Comparison of ENCODE assay signal across 8 cellular contexts in the genomic region with DNA sequence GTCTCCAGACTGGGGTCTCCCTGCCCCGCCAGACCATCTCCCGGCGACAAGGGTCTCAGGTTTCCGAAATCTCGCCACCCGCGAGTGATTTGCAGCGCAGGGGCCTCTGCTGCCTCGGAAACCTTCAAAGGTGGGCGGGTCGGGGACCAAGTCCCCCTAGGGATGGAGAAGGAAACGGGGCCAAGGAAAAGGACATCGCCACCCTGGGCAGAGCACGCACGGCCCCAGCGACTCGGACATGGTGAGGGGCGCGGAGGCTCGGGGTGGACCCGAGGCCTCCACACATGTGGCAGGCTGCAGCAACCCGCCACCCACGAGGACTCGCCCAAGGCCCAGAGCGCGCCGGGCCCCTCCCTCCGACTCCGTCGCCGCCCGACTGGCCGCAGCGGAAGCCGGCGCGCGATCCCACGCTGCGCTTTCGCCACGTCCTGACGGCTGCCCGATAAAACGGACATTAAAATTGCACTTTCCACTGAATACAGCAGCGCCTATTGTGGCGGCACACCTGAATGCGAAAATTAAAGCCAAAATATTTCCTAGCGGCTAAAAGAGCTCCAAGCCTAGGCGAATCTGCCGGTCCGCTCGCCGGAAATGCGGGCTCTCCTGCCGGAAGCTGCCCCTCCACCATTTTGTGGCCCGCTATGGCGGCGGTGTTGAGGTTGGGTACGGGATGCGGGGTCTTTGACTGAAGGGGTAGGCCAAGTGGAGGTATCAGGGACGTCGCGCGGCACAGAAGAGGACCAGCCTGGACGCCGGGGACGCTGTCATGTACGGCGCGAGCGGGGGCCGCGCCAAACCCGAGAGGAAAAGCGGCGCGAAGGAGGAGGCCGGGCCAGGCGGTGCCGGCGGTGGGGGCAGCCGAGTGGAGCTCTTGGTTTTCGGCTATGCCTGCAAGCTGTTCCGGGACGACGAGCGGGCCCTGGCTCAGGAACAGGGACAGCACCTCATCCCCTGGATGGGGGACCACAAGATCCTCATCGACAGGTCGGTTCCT. TPM values are rescaled to one million over a fixed set of nuclear protein-coding genes. Genes with fewer than 3 reads are reported as not detected.
DNase-seq lines count a peak whose midpoint lies in the region; ATAC-seq and TF ChIP-seq lines count a peak whose summit lies in the region.

A gene (plus strand): TSS at position 627 of the 994 bp plus-strand sequence. CDS start 140 bp downstream, at position 767.

- CTCF ChIA-PET in HEK293T (lab: Yijun Ruan, JAX) (no interaction called here), T-cell (lab: Charles Lee) (interaction anchor here in 1 of 2 donors (0.6 kb wide), 2 partner anchors 30 to 1348 kb away, joined by 4 to 8 read pairs; no protein-coding TSS in a partner anchor)

- H3K4me1 Mint-ChIP-seq in T-cell, result peaks cover 18 to 35% (median 30%) of the 10 kb centered on the region in 3 donors
- peaks cover 18% of the 10 kb centered on the region for H3K4me1 Mint-ChIP-seq in progenitor cell of endocrine pancreas (ENCODE audit: low read depth)

- peak; percentile 86 to 95 (median 92) for ATAC-seq in T-cell (replicated peaks in 1 of 4)
- peak; percentile 96 to 98 (median 97) for ATAC-seq in heart right ventricle
- peak; percentile 97 for ATAC-seq in upper lobe of right lung

- peaks cover 0 to 31% (median 20%) of the 10 kb centered on the region in 9 donors for H3K36me3 ChIP-seq in heart right ventricle
- peaks cover 21% of the 10 kb centered on the region for H3K36me3 ChIP-seq in upper lobe of right lung

- POLR2A ChIA-PET in HEK293T (lab: Yijun Ruan, JAX) (interaction anchor here (0.6 to 1.3 kb wide), 4 partner anchors 9 to 23 kb away, joined by 3 read pairs; no protein-coding TSS in a partner anchor), T-cell (lab: Charles Lee) (no interaction called here)

- H3K4me1 ChIP-seq in heart right ventricle (peaks cover 2 to 30% (median 23%) of the 10 kb centered on the region in 9 donors), upper lobe of right lung (peaks cover 17% of the 10 kb centered on the region)

- H3K27ac Mint-ChIP-seq in T-cell (peak within 1 kb of the TSS; percentile 97 to 99), progenitor cell of endocrine pancreas (peak within 1 kb of the TSS; percentile 100)

- H3K9me3 ChIP-seq in heart right ventricle, result peaks cover 0 to 8% (median 0%) of the 10 kb centered on the region in 11 donors
- H3K9me3 ChIP-seq in upper lobe of right lung, result no peaks in the 10 kb centered on the region

- H3K27me3 ChIP-seq in heart right ventricle (no peaks in the 10 kb centered on the region), upper lobe of right lung (no peaks in the 10 kb centered on the region)

- H3K4me3 ChIP-seq in heart right ventricle, result peak within 1 kb of the TSS; percentile 57 to 100 (median 91)
- peak within 1 kb of the TSS; percentile 94 for H3K4me3 ChIP-seq in upper lobe of right lung

- no peaks in the 10 kb centered on the region for H3K27me3 Mint-ChIP-seq in T-cell
- H3K27me3 Mint-ChIP-seq in progenitor cell of endocrine pancreas, result peaks cover 6% of the 10 kb centered on the region

- H3K4me3 Mint-ChIP-seq in T-cell (peak within 1 kb of the TSS; percentile 96 to 99 (median 96)), progenitor cell of endocrine pancreas (ENCODE audit: low read depth) (peak within 1 kb of the TSS; percentile 98)

- no peak for TF ChIP-seq CTCF in GM10266 (IDR thresholded peaks at IDR 0.05; ENCODE audit: control insufficient read depth, insufficient read depth, low read depth, missing control alignments)
- no peak for TF ChIP-seq CTCF in heart right ventricle (IDR thresholded peaks at IDR 0.05)
- no peak for TF ChIP-seq CTCF in progenitor cell of endocrine pancreas (IDR thresholded peaks at IDR 0.05; ENCODE audit: unreplicated experiment)
- TF ChIP-seq CTCF in upper lobe of right lung (IDR thresholded peaks at IDR 0.05), result no peak

- peak within 1 kb of the TSS; percentile 65 for H3K27ac ChIP-seq in adipose tissue (ENCODE audit: low read depth, low read length)
- peak within 1 kb of the TSS; percentile 87 to 100 (median 96) for H3K27ac ChIP-seq in heart right ventricle
- H3K27ac ChIP-seq in upper lobe of right lung, result peak within 1 kb of the TSS; percentile 99

- H3K9me3 Mint-ChIP-seq in T-cell (no peaks in the 10 kb centered on the region), progenitor cell of endocrine pancreas (ENCODE audit: low read depth) (no peaks in the 10 kb centered on the region)

- 0 to 1% (median 1%) methylated on average over 72 to 90 of the region's 90 CpGs for WGBS in adipose tissue, 3 donors
- 0% methylated on average over 90 of the region's 90 CpGs for WGBS in heart right ventricle, 2 donors

- intact Hi-C loops in heart right ventricle (cut with DNase I), result loop anchor here in 4 of 10 donors (5.0 to 10.0 kb wide), 4 partner anchors 106 to 793 kb away; a partner anchor contains a TSS
- intact Hi-C loops in upper lobe of right lung (cut with DNase I), result no loop called here

- H3K36me3 Mint-ChIP-seq in T-cell, result peaks cover 19% of the 10 kb centered on the region
- peaks cover 6% of the 10 kb centered on the region for H3K36me3 Mint-ChIP-seq in progenitor cell of endocrine pancreas (ENCODE audit: insufficient read depth)

- DNase-seq in GM10266 (ENCODE audit: extremely low spot score), result peak; percentile 91
- peak; percentile 85 for DNase-seq in HEK293T (ENCODE audit: extremely low spot score)
- DNase-seq in MV-4-11 (lab: John Stamatoyannopoulos, UW), result peak; percentile 58
- DNase-seq in T-cell, result peak; percentile 43 to 82 (median 67)
- peak; percentile 74 to 76 for DNase-seq in heart right ventricle
- peak; percentile 55 for DNase-seq in progenitor cell of endocrine pancreas (ENCODE audit: low spot score, unreplicated experiment)
- peak; percentile 91 for DNase-seq in upper lobe of right lung

TF ChIP-seq in HEK293T, 16 proteins besides CTCF, POLR2A, EP300 and RAD21:
- peak; percentile 91 for TF ChIP-seq NFRKB (IDR thresholded peaks at IDR 0.05)
- no peak for TF ChIP-seq FOXM1 (IDR thresholded peaks at IDR 0.05; ENCODE audit: borderline replicate concordance)
- peak; percentile 81 for TF ChIP-seq ELF4 (IDR thresholded peaks at IDR 0.05)
- no peak for TF ChIP-seq ARNT (IDR thresholded peaks at IDR 0.05)
- TF ChIP-seq, protein P1, sequence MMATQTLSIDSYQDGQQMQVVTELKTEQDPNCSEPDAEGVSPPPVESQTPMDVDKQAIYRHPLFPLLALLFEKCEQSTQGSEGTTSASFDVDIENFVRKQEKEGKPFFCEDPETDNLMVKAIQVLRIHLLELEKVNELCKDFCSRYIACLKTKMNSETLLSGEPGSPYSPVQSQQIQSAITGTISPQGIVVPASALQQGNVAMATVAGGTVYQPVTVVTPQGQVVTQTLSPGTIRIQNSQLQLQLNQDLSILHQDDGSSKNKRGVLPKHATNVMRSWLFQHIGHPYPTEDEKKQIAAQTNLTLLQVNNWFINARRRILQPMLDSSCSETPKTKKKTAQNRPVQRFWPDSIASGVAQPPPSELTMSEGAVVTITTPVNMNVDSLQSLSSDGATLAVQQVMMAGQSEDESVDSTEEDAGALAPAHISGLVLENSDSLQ (IDR thresholded peaks at IDR 0.05), result peak; percentile 55
- TF ChIP-seq L3MBTL2 (conservative IDR thresholded peaks at IDR 0.05), result peak; percentile 94
- no peak for TF ChIP-seq ZNF384 (IDR thresholded peaks at IDR 0.05)

RNA-seq across cellular contexts. Expression of the gene that starts here (rescaled TPM):
- total RNA-seq in T-cell (100 to 1,000 TPM in 4 of 5 donors, 10 to 100 TPM in 1; 95.7 to 110 (median 106) TPM), heart right ventricle (10 to 100 TPM; 14.8 to 26.8 (median 19.6) TPM), progenitor cell of endocrine pancreas (62.1 and 64.5 TPM in 2 replicates), upper lobe of right lung (51.2 TPM)
- polyA plus RNA-seq in adipose tissue (10 to 100 TPM; 16.0 to 28.4 (median 18.1) TPM), heart right ventricle (10 to 100 TPM; 14.5 to 34.1 TPM)

Comparison
In these comparisons a context has a peak if more than half of its experiments do, and no peak if none do; other contexts are left out.
1. Peak in every context shown above with its lines: DNase-seq, ATAC-seq, H3K4me3 ChIP-seq and H3K27ac ChIP-seq.